ENCODE assay signal across 8 cellular contexts in genomic region chr18:58908006-58908405, GRCh38.
"Had no signal": no experiment of that assay in that cellular context is flagged by ENCODE, and none has a peak within 500 bp of the region (broad histone marks: within the 10 kb centered on the region; RNA-seq: fewer than 3 reads in every experiment).

No MANE protein-coding gene starts in this region.

- H3K4me3 Mint-ChIP-seq: activated T-helper 17 cell treated with anti-CD3 and anti-CD28 coated beads, Interleukin-2, amount 50 U/mL, for 72 hours had no signal

- H3K4me3 ChIP-seq: thyroid gland had no signal

- H3K27ac Mint-ChIP-seq: activated T-helper 17 cell treated with anti-CD3 and anti-CD28 coated beads, Interleukin-2, amount 50 U/mL, for 72 hours had no signal

- ATAC-seq: activated CD4-positive, CD25-positive, alpha-beta regulatory T cell treated with anti-CD3 and anti-CD28 coated beads, Interleukin-2, amount 50 U/mL, for 24 hours; activated T-helper 17 cell treated with anti-CD3 and anti-CD28 coated beads, Interleukin-2, amount 50 U/mL, for 72 hours had no signal

- H3K9me3 ChIP-seq: thyroid gland had no signal

- H3K9me3 Mint-ChIP-seq: activated T-helper 17 cell treated with anti-CD3 and anti-CD28 coated beads, Interleukin-2, amount 50 U/mL, for 72 hours had no signal

- H3K27me3 ChIP-seq: thyroid gland had no signal

- H3K27ac ChIP-seq: thyroid gland had no signal

- DNase-seq: activated naive CD4-positive, alpha-beta T cell treated with Interleukin-2 at 50 U/mL for 16 hours; aorta; foreskin fibroblast; kidney glomerular epithelial cell; stimulated activated CD4-positive, alpha-beta T cell treated with anti-CD3 and anti-CD28 coated beads, Interleukin-1b, Interleukin-23, amount 100 ng/mL, for 48 hours; thyroid gland had no signal

- H3K36me3 ChIP-seq: thyroid gland had no signal
